22 cellular contexts compared by ENCODE assay signal in genomic region chr13:89966524-89966923, GRCh38.
"Had no signal": no experiment of that assay in that cellular context is flagged by ENCODE, and none has a peak within 500 bp of the region (broad histone marks: within the 10 kb centered on the region; RNA-seq: fewer than 3 reads in every experiment).

No MANE protein-coding gene starts in this region.

- H3K27ac ChIP-seq: breast epithelium, lower lobe of right lung, neutrophil, ovary, psoas muscle, right atrium auricular region, upper lobe of left lung had no signal

- H3K36me3 Mint-ChIP-seq: activated naive CD8-positive, alpha-beta T cell treated with anti-CD3 and anti-CD28 coated beads, Interleukin-2, amount 10 ng/mL, durations not matched to agents 7 days and 5 days; naive thymus-derived CD8-positive, alpha-beta T cell had no signal

- DNase-seq: activated CD4-positive, alpha-beta T cell treated with anti-CD3 and anti-CD28 coated beads for 36 hours; activated CD4-positive, alpha-beta T cell treated with anti-CD3 and anti-CD28 coated beads, Interleukin-2, amount 50 U/mL, for 4 hours; activated CD8-positive, alpha-beta memory T cell treated with anti-CD3 and anti-CD28 coated beads, Interleukin-2, amount 50 U/mL, for 48 hours; activated naive CD4-positive, alpha-beta T cell treated with Interleukin-2 at 50 U/mL for 16 hours; activated naive CD8-positive, alpha-beta T cell treated with anti-CD3 and anti-CD28 coated beads, Interleukin-2, amount 10 ng/mL, durations not matched to agents 7 days and 5 days; activated T-cell treated with anti-CD3 and anti-CD28 coated beads, Interleukin-2, amount 50 U/mL, for 4 hours; amniotic stem cell; effector memory CD4-positive, alpha-beta T cell; hippocampal formation; left colon; lower lobe of right lung; naive thymus-derived CD8-positive, alpha-beta T cell; ovary; psoas muscle; stimulated activated CD4-positive, alpha-beta T cell treated with anti-CD3 and anti-CD28 coated beads, Interleukin-4, amount 100 ng/mL, for 24 hours; stimulated activated naive CD4-positive, alpha-beta T cell treated with Interleukin-2 at 50 U/mL for 16 hours; T-helper 1 cell; upper lobe of left lung had no signal

- H3K4me1 Mint-ChIP-seq: activated CD4-positive, alpha-beta T cell treated with anti-CD3 and anti-CD28 coated beads for 36 hours; activated naive CD8-positive, alpha-beta T cell treated with anti-CD3 and anti-CD28 coated beads, Interleukin-2, amount 10 ng/mL, durations not matched to agents 7 days and 5 days; central memory CD8-positive, alpha-beta T cell; naive thymus-derived CD8-positive, alpha-beta T cell had no signal

- H3K27ac Mint-ChIP-seq: activated CD4-positive, alpha-beta T cell treated with anti-CD3 and anti-CD28 coated beads for 36 hours; activated naive CD8-positive, alpha-beta T cell treated with anti-CD3 and anti-CD28 coated beads, Interleukin-2, amount 10 ng/mL, durations not matched to agents 7 days and 5 days; naive thymus-derived CD8-positive, alpha-beta T cell had no signal

- H3K4me3 Mint-ChIP-seq: activated CD4-positive, alpha-beta T cell treated with anti-CD3 and anti-CD28 coated beads for 36 hours; activated naive CD8-positive, alpha-beta T cell treated with anti-CD3 and anti-CD28 coated beads, Interleukin-2, amount 10 ng/mL, durations not matched to agents 7 days and 5 days; activated T-cell treated with anti-CD3 and anti-CD28 coated beads, Interleukin-2, amount 50 U/mL, for 4 hours; central memory CD8-positive, alpha-beta T cell; naive thymus-derived CD8-positive, alpha-beta T cell had no signal

- H3K4me1 ChIP-seq: breast epithelium, lower lobe of right lung, psoas muscle, right atrium auricular region, upper lobe of left lung had no signal

- H3K27me3 Mint-ChIP-seq: activated CD4-positive, alpha-beta T cell treated with anti-CD3 and anti-CD28 coated beads for 36 hours; activated naive CD8-positive, alpha-beta T cell treated with anti-CD3 and anti-CD28 coated beads, Interleukin-2, amount 10 ng/mL, durations not matched to agents 7 days and 5 days; central memory CD8-positive, alpha-beta T cell; naive thymus-derived CD8-positive, alpha-beta T cell had no signal

- H3K27me3 ChIP-seq: breast epithelium, neutrophil, ovary, right atrium auricular region, upper lobe of left lung had no signal

- H3K9me3 ChIP-seq: breast epithelium, lower lobe of right lung, neutrophil, ovary, psoas muscle, right atrium auricular region, upper lobe of left lung had no signal

- H3K4me3 ChIP-seq: breast epithelium, lower lobe of right lung, ovary, psoas muscle, right atrium auricular region, upper lobe of left lung had no signal

- H3K36me3 ChIP-seq: breast epithelium, lower lobe of right lung, neutrophil, ovary, right atrium auricular region, upper lobe of left lung had no signal
